Comparison of ENCODE assay signal across 22 cellular contexts in genomic region chr5:132868754-132869153, GRCh38. TPM values are rescaled to one million over a fixed set of nuclear protein-coding genes. Genes with fewer than 3 reads are reported as not detected.
DNase-seq lines count a peak whose midpoint lies in the region; ATAC-seq and TF ChIP-seq lines count a peak whose summit lies in the region.
"Had no signal": no experiment of that assay in that cellular context is flagged by ENCODE, and none has a peak within 500 bp of the region (broad histone marks: within the 10 kb centered on the region; RNA-seq: fewer than 3 reads in every experiment).

No MANE protein-coding gene starts in this region.

- intact Hi-C loops in sigmoid colon (cut with DNase I), result loop anchor here (5.0 to 10.0 kb wide), 2 partner anchors 186 to 311 kb away; partner anchors contain the start of genes HSPA4 and RAD50

- H3F3A ChIP-seq in GM23338 (replicated peaks; ENCODE audit: low read depth), result peaks cover 28% of the 10 kb centered on the region

- TF ChIP-seq POLR2A in sigmoid colon (IDR thresholded peaks at IDR 0.05), result no peak

- TF ChIP-seq CTCF in GM23338 (conservative IDR thresholded peaks at IDR 0.05; ENCODE audit: low read depth in 2 of 2) (no peak), brain (conservative IDR thresholded peaks at IDR 0.05) (no peak), nephron progenitor cell (IDR thresholded peaks at IDR 0.05) (no peak), sigmoid colon (IDR thresholded peaks at IDR 0.05) (no peak)

- ATAC-seq in GM23338, result no peak
- ATAC-seq: gastroesophageal sphincter; left ventricle myocardium superior; stimulated activated naive CD8-positive, alpha-beta T cell treated with anti-CD3 and anti-CD28 coated beads, Interleukin-15, amount 100 ng/mL, for 72 hours; upper lobe of right lung had no signal

- H3K4me1 Mint-ChIP-seq in T-helper 2 cell treated with Interferon-gamma antibody and Interleukin-4, amounts not matched to agents 5 μg/mL and 100 μg/mL, for 36 hours (ENCODE audit: low read depth), result peaks cover 18% of the 10 kb centered on the region
- H3K4me1 Mint-ChIP-seq in GM23338 (peaks cover 21% of the 10 kb centered on the region), brain (peaks cover 45% of the 10 kb centered on the region), nephron progenitor cell (peaks cover 27% of the 10 kb centered on the region)

- peaks cover 16% of the 10 kb centered on the region for H3K4me1 ChIP-seq in GM23338 (ENCODE audit: insufficient read depth)
- peaks cover 0 to 30% (median 20%) of the 10 kb centered on the region in 4 donors for H3K4me1 ChIP-seq in sigmoid colon

- H3K27ac Mint-ChIP-seq in T-helper 2 cell treated with Interferon-gamma antibody and Interleukin-4, amounts not matched to agents 5 μg/mL and 100 μg/mL, for 36 hours, result no peak overlapping the region
- H3K27ac Mint-ChIP-seq in GM23338, result no peak overlapping the region
- H3K27ac Mint-ChIP-seq in brain, result peak overlapping the region in 4 of 5 experiments; percentile 31 to 100 (median 66)
- peak overlapping the region; percentile 10 for H3K27ac Mint-ChIP-seq in nephron progenitor cell

- no peaks in the 10 kb centered on the region for H3K9me3 Mint-ChIP-seq in T-helper 2 cell treated with Interferon-gamma antibody and Interleukin-4, amounts not matched to agents 5 μg/mL and 100 μg/mL, for 36 hours
- H3K9me3 Mint-ChIP-seq in GM23338 (no peaks in the 10 kb centered on the region), brain (no peaks in the 10 kb centered on the region), nephron progenitor cell (no peaks in the 10 kb centered on the region)
- H3K9me3 Mint-ChIP-seq: stimulated activated naive CD8-positive, alpha-beta T cell treated with anti-CD3 and anti-CD28 coated beads, Interleukin-15, amount 100 ng/mL, for 72 hours had no signal

- 85 to 90% methylated on average over 4 of the region's 4 CpGs for WGBS in sigmoid colon, 2 donors

- no peaks in the 10 kb centered on the region for H3K9me3 ChIP-seq in sigmoid colon
- H3K9me3 ChIP-seq: BLaER1, gastroesophageal sphincter, SJSA1, upper lobe of right lung had no signal

- DNase-seq in T-helper 2 cell treated with Interferon-gamma antibody and Interleukin-4, amounts not matched to agents 5 μg/mL and 100 μg/mL, for 36 hours (ENCODE audit: low spot score), result no peak
- DNase-seq in T-helper 2 cell (no peak), GM23338 (ENCODE audit: low spot score) (no peak), nephron progenitor cell (no peak), NCI-H2081 (lab: John Stamatoyannopoulos, UW) (no peak), germinal center (ENCODE audit: low spot score) (no peak), sigmoid colon (no peak)
- DNase-seq: cortex of kidney; DMS79 treated with DMSO at 0.1 percent for 48 hours; erythroblast; left ventricle myocardium superior; NCI-H1092; NCI-H2107; NCI-H774; stimulated activated naive CD8-positive, alpha-beta T cell treated with anti-CD3 and anti-CD28 coated beads, Interleukin-15, amount 100 ng/mL, for 72 hours; T1000; upper lobe of right lung had no signal

- H3K4me3 ChIP-seq in GM23338 (no peak overlapping the region), sigmoid colon (no peak overlapping the region)
- H3K4me3 ChIP-seq: BLaER1, gastroesophageal sphincter, SJSA1, upper lobe of right lung had no signal

- H3K27me3 Mint-ChIP-seq in T-helper 2 cell treated with Interferon-gamma antibody and Interleukin-4, amounts not matched to agents 5 μg/mL and 100 μg/mL, for 36 hours (ENCODE audit: low read depth), result no peaks in the 10 kb centered on the region
- H3K27me3 Mint-ChIP-seq in GM23338 (ENCODE audit: insufficient read depth, low read depth, poor library complexity) (peaks cover 14% of the 10 kb centered on the region), brain (peaks cover 14% of the 10 kb centered on the region), nephron progenitor cell (ENCODE audit: low read depth, poor library complexity) (peaks cover 3% of the 10 kb centered on the region)
- H3K27me3 Mint-ChIP-seq: stimulated activated naive CD8-positive, alpha-beta T cell treated with anti-CD3 and anti-CD28 coated beads, Interleukin-15, amount 100 ng/mL, for 72 hours had no signal

- peaks cover 32% of the 10 kb centered on the region for H3K36me3 Mint-ChIP-seq in T-helper 2 cell treated with Interferon-gamma antibody and Interleukin-4, amounts not matched to agents 5 μg/mL and 100 μg/mL, for 36 hours (ENCODE audit: low read depth)
- H3K36me3 Mint-ChIP-seq in GM23338 (ENCODE audit: low read depth) (peaks cover 35% of the 10 kb centered on the region), brain (peaks cover 36% of the 10 kb centered on the region), nephron progenitor cell (ENCODE audit: low read depth) (peaks cover 18% of the 10 kb centered on the region)

- no peak for TF ChIP-seq EP300 in sigmoid colon (IDR thresholded peaks at IDR 0.05)

- no peak overlapping the region for H3K27ac ChIP-seq in GM23338 (ENCODE audit: low read depth)
- no peak overlapping the region for H3K27ac ChIP-seq in sigmoid colon
- H3K27ac ChIP-seq: BLaER1, gastroesophageal sphincter, SJSA1, upper lobe of right lung had no signal

- H3K27me3 ChIP-seq in GM23338 (ENCODE audit: insufficient read depth) (no peaks in the 10 kb centered on the region), sigmoid colon (no peaks in the 10 kb centered on the region)
- H3K27me3 ChIP-seq: BLaER1, gastroesophageal sphincter, SJSA1, upper lobe of right lung had no signal

- no peak overlapping the region for H3K4me2 ChIP-seq in GM23338

- H3K9me2 ChIP-seq in GM23338 (ENCODE audit: insufficient read depth), result no peaks in the 10 kb centered on the region

- H3K79me2 ChIP-seq in GM23338 (replicated peaks; ENCODE audit: insufficient read depth), result peaks cover 20% of the 10 kb centered on the region

- H4K20me1 ChIP-seq in GM23338 (replicated peaks; ENCODE audit: insufficient read depth), result peaks cover 8% of the 10 kb centered on the region

- H3K4me3 Mint-ChIP-seq in T-helper 2 cell treated with Interferon-gamma antibody and Interleukin-4, amounts not matched to agents 5 μg/mL and 100 μg/mL, for 36 hours, result peak overlapping the region; percentile 98
- H3K4me3 Mint-ChIP-seq in GM23338 (peak overlapping the region; percentile 41; the same call in 1 of the 3 replicates), brain (peak overlapping the region; percentile 96 to 100 (median 100)), nephron progenitor cell (peak overlapping the region; percentile 100)

- H2AFZ ChIP-seq in GM23338, result no peak overlapping the region

- H3K36me3 ChIP-seq in GM23338 (ENCODE audit: insufficient read depth) (peaks cover 15% of the 10 kb centered on the region), sigmoid colon (peaks cover 0 to 38% (median 10%) of the 10 kb centered on the region in 4 donors)

RNA-seq across cellular contexts. Expression of gene UQCRQ, which starts 2.3 kb away (rescaled TPM):
- 104 and 115 TPM in 2 replicates for total RNA-seq in GM23338 (2014; rRNA removed; shearing (Covaris generic))
- polyA plus RNA-seq in GM23338 (2016; fragmentation: Nextera tagmentation; extraction: Ambion mirVana) (1,308 and 1,495 TPM in 2 replicates), brain (ENCODE audit: insufficient read depth, low read depth, low replicate concordance) (303 TPM), sigmoid colon (100 to 1,000 TPM; 416 to 936 (median 650) TPM)
- 100 to 1,000 TPM; 113 to 230 (median 172) TPM for total RNA-seq in sigmoid colon

RNA-seq across cellular contexts. Expression of gene GDF9, which starts 2.5 kb away (rescaled TPM):
- 0.14 and 0.66 TPM in 2 replicates for total RNA-seq in GM23338 (2014; rRNA removed; shearing (Covaris generic))
- polyA plus RNA-seq in GM23338 (2016; fragmentation: Nextera tagmentation; extraction: Ambion mirVana) (0.11 and 0.37 TPM in 2 replicates), brain (ENCODE audit: insufficient read depth, low read depth, low replicate concordance) (0.48 TPM), sigmoid colon (under 1 TPM in 1 of 3 donors, not detected in 2; 0.22 TPM)
- total RNA-seq in sigmoid colon, result 1 to 10 TPM in 1 of 4 donors, under 1 TPM in 2, not detected in 1; 0.33 to 1.8 (median 0.55) TPM

RNA-seq across cellular contexts. Expression of gene LEAP2, which starts 4.7 kb away (rescaled TPM):
- 0.54 and 1.8 TPM in 2 replicates for total RNA-seq in GM23338 (2014; rRNA removed; shearing (Covaris generic))
- polyA plus RNA-seq in GM23338 (2016; fragmentation: Nextera tagmentation; extraction: Ambion mirVana) (1.5 and 1.6 TPM in 2 replicates), brain (ENCODE audit: insufficient read depth, low read depth, low replicate concordance) (not detected), sigmoid colon (1 to 10 TPM in 2 of 3 donors, under 1 TPM in 1; 0.60 to 1.7 (median 1.4) TPM)
- 1 to 10 TPM in 1 of 4 donors, under 1 TPM in 3; 0.36 to 1.4 (median 0.77) TPM for total RNA-seq in sigmoid colon

RNA-seq across cellular contexts. Expression of gene SHROOM1, which starts 38.3 kb away (rescaled TPM):
- 4.3 and 5.4 TPM in 2 replicates for total RNA-seq in GM23338 (2014; rRNA removed; shearing (Covaris generic))
- polyA plus RNA-seq in GM23338 (2016; fragmentation: Nextera tagmentation; extraction: Ambion mirVana) (2.5 and 2.6 TPM in 2 replicates), brain (ENCODE audit: insufficient read depth, low read depth, low replicate concordance) (14.5 TPM), sigmoid colon (10 to 100 TPM; 22.4 to 25.1 (median 24.6) TPM)
- total RNA-seq in sigmoid colon, result 10 to 100 TPM in 1 of 4 donors, 1 to 10 TPM in 3; 4.2 to 20.0 (median 7.6) TPM

RNA-seq across cellular contexts. Expression of gene SOWAHA, which starts 55.7 kb away (rescaled TPM):
- total RNA-seq in GM23338 (2014; rRNA removed; shearing (Covaris generic)), result 0.52 and 0.93 TPM in 2 replicates
- polyA plus RNA-seq in GM23338 (2016; fragmentation: Nextera tagmentation; extraction: Ambion mirVana) (0.18 TPM in 1 of 2 replicates, not detected in the other), brain (ENCODE audit: insufficient read depth, low read depth, low replicate concordance) (9.5 TPM), sigmoid colon (10 to 100 TPM in 2 of 3 donors, 1 to 10 TPM in 1; 8.0 to 33.8 (median 26.4) TPM)
- under 1 TPM in 2 of 4 donors, not detected in 2; 0.16 to 0.36 TPM for total RNA-seq in sigmoid colon
- total RNA-seq: A172, SJSA1, upper lobe of right lung had no signal

Comparison
In these comparisons a context has a peak if more than half of its experiments do, and no peak if none do; other contexts are left out.
1. H3K27ac Mint-ChIP-seq: peak in brain (4 of 5) and nephron progenitor cell (single experiment); none in T-helper 2 cell treated with Interferon-gamma antibody and Interleukin-4, amounts not matched to agents 5 μg/mL and 100 μg/mL, for 36 hours (single experiment) and GM23338 (single experiment).
2. H3K4me3 Mint-ChIP-seq: peak in every context shown above with its lines; median percentile 100 in brain; 100 in nephron progenitor cell; 98 in T-helper 2 cell treated with Interferon-gamma antibody and Interleukin-4, amounts not matched to agents 5 μg/mL and 100 μg/mL, for 36 hours; 41 in GM23338.